ENCODE assay signal across 26 cellular contexts in the genomic region with DNA sequence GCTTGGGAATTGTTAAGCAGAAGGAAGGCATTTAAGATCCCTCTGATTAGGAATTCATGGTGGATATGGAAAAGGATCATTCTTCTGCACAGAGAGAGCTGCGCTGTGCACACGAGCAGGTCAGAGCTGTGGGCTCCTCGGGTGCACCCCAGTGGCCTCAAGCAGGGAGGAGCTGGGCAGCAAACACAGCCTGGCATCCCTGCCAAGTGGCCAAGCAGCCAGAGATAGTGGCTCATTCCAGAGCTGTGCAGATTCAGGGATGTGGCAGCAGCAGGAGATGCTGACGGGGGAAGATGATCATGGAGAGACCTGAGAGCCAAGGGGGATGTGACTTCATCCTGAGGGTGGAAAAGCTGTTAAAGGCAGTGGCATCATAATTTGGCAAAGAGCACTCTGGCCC.
"Had no signal": no experiment of that assay in that cellular context is flagged by ENCODE, and none has a peak within 500 bp of the region (broad histone marks: within the 10 kb centered on the region; RNA-seq: fewer than 3 reads in every experiment).

No MANE protein-coding gene starts in this region.

- H3K9me3 ChIP-seq: ovary, psoas muscle, right lobe of liver, sigmoid colon, stomach, thoracic aorta, thyroid gland, tibial nerve, upper lobe of left lung had no signal

- ATAC-seq: natural killer cell; psoas muscle; right cardiac atrium; right lobe of liver; stimulated activated effector memory CD8-positive, alpha-beta T cell treated with anti-CD3 and anti-CD28 coated beads, Interleukin-12 subunit alpha, Interleukin-12 subunit beta, amount 100 ng/mL, for 72 hours; stimulated activated naive B cell treated with anti-CD40 and anti-IgM and Interleukin-4, amounts not matched to agents 10 μg/mL and 1 μg/mL and 100 μg/mL, for 72 hours had no signal

- H3K27ac ChIP-seq: neural progenitor cell, ovary, parathyroid adenoma, psoas muscle, right lobe of liver, sigmoid colon, stomach, thoracic aorta, thyroid gland, tibial nerve, upper lobe of left lung had no signal

- H3K4me1 ChIP-seq: neural progenitor cell, parathyroid adenoma, psoas muscle had no signal

- H3K36me3 ChIP-seq: neural progenitor cell, ovary, right lobe of liver, sigmoid colon, stomach, thoracic aorta, thyroid gland, tibial nerve, upper lobe of left lung had no signal

- H3K9ac ChIP-seq: neural progenitor cell, parathyroid adenoma had no signal

- H3K27me3 ChIP-seq: ovary had no signal

- H3K4me3 ChIP-seq: neural progenitor cell, ovary, psoas muscle, right lobe of liver, sigmoid colon, stomach, thoracic aorta, thyroid gland, tibial nerve, upper lobe of left lung had no signal

- H3K79me2 ChIP-seq: parathyroid adenoma had no signal

- H3K4me3 Mint-ChIP-seq: natural killer cell; stimulated activated effector memory CD8-positive, alpha-beta T cell treated with anti-CD3 and anti-CD28 coated beads, Interleukin-12 subunit alpha, Interleukin-12 subunit beta, amount 100 ng/mL, for 72 hours; stimulated activated naive B cell treated with anti-CD40 and anti-IgM and Interleukin-4, amounts not matched to agents 10 μg/mL and 1 μg/mL and 100 μg/mL, for 72 hours; stimulated activated naive CD8-positive, alpha-beta T cell treated with anti-CD3 and anti-CD28 coated beads, Interleukin-15, Interleukin-2, amounts not matched to agents 100 ng/mL and 50 ng/mL, for 24 hours had no signal

- H3K36me3 Mint-ChIP-seq: natural killer cell; neural progenitor cell; stimulated activated effector memory CD8-positive, alpha-beta T cell treated with anti-CD3 and anti-CD28 coated beads, Interleukin-12 subunit alpha, Interleukin-12 subunit beta, amount 100 ng/mL, for 72 hours had no signal

- H3K4me2 ChIP-seq: neural progenitor cell had no signal

- H2AFZ ChIP-seq: neural progenitor cell, parathyroid adenoma had no signal

- DNase-seq: natural killer cell; occipital lobe; ovary; psoas muscle; right cardiac atrium; right lobe of liver; sigmoid colon; small intestine; stimulated activated CD4-positive, alpha-beta T cell treated with anti-CD3 and anti-CD28 coated beads, Interleukin-15, amount 100 ng/mL, for 24 hours; stimulated activated CD4-positive, alpha-beta T cell treated with anti-CD3 and anti-CD28 coated beads, Interleukin-2, amount 100 ng/mL, for 24 hours; stimulated activated CD4-positive, alpha-beta T cell treated with anti-CD3 and anti-CD28 coated beads, Interleukin-2, amount 100 ng/mL, for 48 hours; stimulated activated CD4-positive, alpha-beta T cell treated with anti-CD3 and anti-CD28 coated beads, Interleukin-4, amount 100 ng/mL, for 24 hours; stimulated activated naive B cell treated with anti-CD40 and anti-IgM and Interleukin-4, amounts not matched to agents 10 μg/mL and 1 μg/mL and 100 μg/mL, for 72 hours; stimulated activated naive CD4-positive, alpha-beta T cell treated with Interleukin-2 at 50 U/mL for 16 hours; stomach; thyroid gland; trophoblast cell; upper lobe of left lung had no signal

- H3K27ac Mint-ChIP-seq: natural killer cell; nephron; neural progenitor cell; progenitor cell of endocrine pancreas; stimulated activated effector memory CD8-positive, alpha-beta T cell treated with anti-CD3 and anti-CD28 coated beads, Interleukin-12 subunit alpha, Interleukin-12 subunit beta, amount 100 ng/mL, for 72 hours; stimulated activated naive B cell treated with anti-CD40 and anti-IgM and Interleukin-4, amounts not matched to agents 10 μg/mL and 1 μg/mL and 100 μg/mL, for 72 hours; stimulated activated naive CD8-positive, alpha-beta T cell treated with anti-CD3 and anti-CD28 coated beads, Interleukin-15, Interleukin-2, amounts not matched to agents 100 ng/mL and 50 ng/mL, for 24 hours had no signal

- H3K9me3 Mint-ChIP-seq: natural killer cell had no signal

- H3K4me1 Mint-ChIP-seq: natural killer cell; nephron; neural progenitor cell; stimulated activated effector memory CD8-positive, alpha-beta T cell treated with anti-CD3 and anti-CD28 coated beads, Interleukin-12 subunit alpha, Interleukin-12 subunit beta, amount 100 ng/mL, for 72 hours had no signal
